1 cellular context compared by ENCODE assay signal in the genomic region with DNA sequence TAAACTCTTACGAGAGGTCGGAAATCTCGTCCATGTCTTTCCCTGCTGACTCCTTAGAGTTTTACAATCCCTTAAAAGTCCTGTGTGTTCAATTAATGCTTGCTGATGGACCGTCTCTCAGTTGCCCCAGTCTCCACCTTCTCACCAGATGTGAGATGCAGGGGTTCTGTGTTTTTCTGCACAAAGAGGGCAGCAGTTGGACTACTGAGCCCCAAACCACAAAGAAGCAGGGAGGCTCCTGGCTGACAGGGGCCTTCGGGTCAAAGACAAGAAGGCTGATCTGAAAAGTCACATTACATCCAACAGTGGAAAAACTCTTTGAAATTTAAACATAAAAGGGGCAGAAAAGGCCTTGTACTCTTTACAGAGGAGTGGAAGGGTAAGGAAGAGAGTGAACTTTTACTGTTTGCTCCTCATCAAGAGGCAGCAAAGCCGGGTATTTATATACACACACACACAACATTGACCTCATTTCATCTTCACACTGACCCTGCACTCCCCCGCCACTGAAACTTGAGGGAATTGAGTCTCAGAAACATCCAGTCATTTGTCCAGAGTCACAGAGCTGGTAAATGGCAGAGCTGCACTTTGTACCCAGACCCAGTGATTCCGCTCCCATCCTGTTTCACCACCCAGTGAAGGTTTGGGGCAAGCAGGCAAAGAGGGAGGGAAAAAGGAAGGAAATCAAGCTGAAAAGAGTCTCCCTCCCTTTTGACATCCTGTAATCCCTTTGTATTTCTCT.
A peak's percentile ranks its signal among the peaks of the same experiment; 100 is the strongest.
TF ChIP-seq lines count a peak whose summit lies in the region.

No MANE protein-coding gene starts in this region.

TF ChIP-seq in HepG2, 621 proteins besides CTCF, POLR2A, EP300 and RAD21 (continued from another document and continues in another):
- TF ChIP-seq, protein P1, sequence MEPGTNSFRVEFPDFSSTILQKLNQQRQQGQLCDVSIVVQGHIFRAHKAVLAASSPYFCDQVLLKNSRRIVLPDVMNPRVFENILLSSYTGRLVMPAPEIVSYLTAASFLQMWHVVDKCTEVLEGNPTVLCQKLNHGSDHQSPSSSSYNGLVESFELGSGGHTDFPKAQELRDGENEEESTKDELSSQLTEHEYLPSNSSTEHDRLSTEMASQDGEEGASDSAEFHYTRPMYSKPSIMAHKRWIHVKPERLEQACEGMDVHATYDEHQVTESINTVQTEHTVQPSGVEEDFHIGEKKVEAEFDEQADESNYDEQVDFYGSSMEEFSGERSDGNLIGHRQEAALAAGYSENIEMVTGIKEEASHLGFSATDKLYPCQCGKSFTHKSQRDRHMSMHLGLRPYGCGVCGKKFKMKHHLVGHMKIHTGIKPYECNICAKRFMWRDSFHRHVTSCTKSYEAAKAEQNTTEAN (CRISPR knock-in tag; conservative IDR thresholded peaks at IDR 0.05) = no peak
- 0 out of 2 replicates have a peak, but pooled peaks have one; percentile 38 for TF ChIP-seq KDM2A (CRISPR knock-in tag; IDR thresholded peaks at IDR 0.05; ENCODE audit: borderline replicate concordance, low read depth)
- TF ChIP-seq SNAI1 (CRISPR knock-in tag; IDR thresholded peaks at IDR 0.05; ENCODE audit: borderline replicate concordance) = no peak
- TF ChIP-seq ZNF674 (CRISPR knock-in tag; IDR thresholded peaks at IDR 0.05; ENCODE audit: low read depth) = no peak
- TF ChIP-seq SMARCE1 (IDR thresholded peaks at IDR 0.05; ENCODE audit: borderline replicate concordance) = no peak
- no peak for TF ChIP-seq U2AF1 (optimal IDR thresholded peaks at IDR 0.05; ENCODE audit: low read depth, low read length)
- TF ChIP-seq ZNF616 (CRISPR knock-in tag; IDR thresholded peaks at IDR 0.05; ENCODE audit: low read depth) = no peak
- TF ChIP-seq, protein P2, sequence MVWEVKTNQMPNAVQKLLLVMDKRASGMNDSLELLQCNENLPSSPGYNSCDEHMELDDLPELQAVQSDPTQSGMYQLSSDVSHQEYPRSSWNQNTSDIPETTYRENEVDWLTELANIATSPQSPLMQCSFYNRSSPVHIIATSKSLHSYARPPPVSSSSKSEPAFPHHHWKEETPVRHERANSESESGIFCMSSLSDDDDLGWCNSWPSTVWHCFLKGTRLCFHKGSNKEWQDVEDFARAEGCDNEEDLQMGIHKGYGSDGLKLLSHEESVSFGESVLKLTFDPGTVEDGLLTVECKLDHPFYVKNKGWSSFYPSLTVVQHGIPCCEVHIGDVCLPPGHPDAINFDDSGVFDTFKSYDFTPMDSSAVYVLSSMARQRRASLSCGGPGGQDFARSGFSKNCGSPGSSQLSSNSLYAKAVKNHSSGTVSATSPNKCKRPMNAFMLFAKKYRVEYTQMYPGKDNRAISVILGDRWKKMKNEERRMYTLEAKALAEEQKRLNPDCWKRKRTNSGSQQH (CRISPR knock-in tag; IDR thresholded peaks at IDR 0.05; ENCODE audit: low read depth) = no peak
- no peak for TF ChIP-seq ZFP37 (CRISPR knock-in tag; IDR thresholded peaks at IDR 0.05; ENCODE audit: borderline replicate concordance)
- no peak for TF ChIP-seq ZZZ3 (CRISPR knock-in tag; IDR thresholded peaks at IDR 0.05; ENCODE audit: borderline replicate concordance)
- TF ChIP-seq SRSF4 (IDR thresholded peaks at IDR 0.05; ENCODE audit: low read depth, low read length, poor library complexity, severe bottlenecking) = no peak
- no peak for TF ChIP-seq ZNF530 (CRISPR knock-in tag; IDR thresholded peaks at IDR 0.05; ENCODE audit: low read depth)
- TF ChIP-seq ZNF329 (CRISPR knock-in tag; IDR thresholded peaks at IDR 0.05; ENCODE audit: low read depth) = no peak
- TF ChIP-seq TARDBP (CRISPR knock-in tag; IDR thresholded peaks at IDR 0.05) = no peak
- TF ChIP-seq, protein P3, sequence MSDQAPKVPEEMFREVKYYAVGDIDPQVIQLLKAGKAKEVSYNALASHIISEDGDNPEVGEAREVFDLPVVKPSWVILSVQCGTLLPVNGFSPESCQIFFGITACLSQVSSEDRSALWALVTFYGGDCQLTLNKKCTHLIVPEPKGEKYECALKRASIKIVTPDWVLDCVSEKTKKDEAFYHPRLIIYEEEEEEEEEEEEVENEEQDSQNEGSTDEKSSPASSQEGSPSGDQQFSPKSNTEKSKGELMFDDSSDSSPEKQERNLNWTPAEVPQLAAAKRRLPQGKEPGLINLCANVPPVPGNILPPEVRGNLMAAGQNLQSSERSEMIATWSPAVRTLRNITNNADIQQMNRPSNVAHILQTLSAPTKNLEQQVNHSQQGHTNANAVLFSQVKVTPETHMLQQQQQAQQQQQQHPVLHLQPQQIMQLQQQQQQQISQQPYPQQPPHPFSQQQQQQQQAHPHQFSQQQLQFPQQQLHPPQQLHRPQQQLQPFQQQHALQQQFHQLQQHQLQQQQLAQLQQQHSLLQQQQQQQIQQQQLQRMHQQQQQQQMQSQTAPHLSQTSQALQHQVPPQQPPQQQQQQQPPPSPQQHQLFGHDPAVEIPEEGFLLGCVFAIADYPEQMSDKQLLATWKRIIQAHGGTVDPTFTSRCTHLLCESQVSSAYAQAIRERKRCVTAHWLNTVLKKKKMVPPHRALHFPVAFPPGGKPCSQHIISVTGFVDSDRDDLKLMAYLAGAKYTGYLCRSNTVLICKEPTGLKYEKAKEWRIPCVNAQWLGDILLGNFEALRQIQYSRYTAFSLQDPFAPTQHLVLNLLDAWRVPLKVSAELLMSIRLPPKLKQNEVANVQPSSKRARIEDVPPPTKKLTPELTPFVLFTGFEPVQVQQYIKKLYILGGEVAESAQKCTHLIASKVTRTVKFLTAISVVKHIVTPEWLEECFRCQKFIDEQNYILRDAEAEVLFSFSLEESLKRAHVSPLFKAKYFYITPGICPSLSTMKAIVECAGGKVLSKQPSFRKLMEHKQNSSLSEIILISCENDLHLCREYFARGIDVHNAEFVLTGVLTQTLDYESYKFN (CRISPR knock-in tag; conservative IDR thresholded peaks at IDR 0.05) = peak; percentile 72
- no peak for TF ChIP-seq KLF9 (CRISPR knock-in tag; IDR thresholded peaks at IDR 0.05; ENCODE audit: low read depth)
- TF ChIP-seq ZNF577 (CRISPR knock-in tag; IDR thresholded peaks at IDR 0.05; ENCODE audit: borderline replicate concordance, low read depth) = no peak
- TF ChIP-seq ZNF766 (CRISPR knock-in tag; IDR thresholded peaks at IDR 0.05; ENCODE audit: borderline replicate concordance) = no peak
- TF ChIP-seq, protein P4, sequence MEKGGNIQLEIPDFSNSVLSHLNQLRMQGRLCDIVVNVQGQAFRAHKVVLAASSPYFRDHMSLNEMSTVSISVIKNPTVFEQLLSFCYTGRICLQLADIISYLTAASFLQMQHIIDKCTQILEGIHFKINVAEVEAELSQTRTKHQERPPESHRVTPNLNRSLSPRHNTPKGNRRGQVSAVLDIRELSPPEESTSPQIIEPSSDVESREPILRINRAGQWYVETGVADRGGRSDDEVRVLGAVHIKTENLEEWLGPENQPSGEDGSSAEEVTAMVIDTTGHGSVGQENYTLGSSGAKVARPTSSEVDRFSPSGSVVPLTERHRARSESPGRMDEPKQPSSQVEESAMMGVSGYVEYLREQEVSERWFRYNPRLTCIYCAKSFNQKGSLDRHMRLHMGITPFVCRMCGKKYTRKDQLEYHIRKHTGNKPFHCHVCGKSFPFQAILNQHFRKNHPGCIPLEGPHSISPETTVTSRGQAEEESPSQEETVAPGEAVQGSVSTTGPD (CRISPR knock-in tag; IDR thresholded peaks at IDR 0.05) = no peak
- TF ChIP-seq ATM (IDR thresholded peaks at IDR 0.05; ENCODE audit: borderline replicate concordance) = no peak
- TF ChIP-seq, protein P5, sequence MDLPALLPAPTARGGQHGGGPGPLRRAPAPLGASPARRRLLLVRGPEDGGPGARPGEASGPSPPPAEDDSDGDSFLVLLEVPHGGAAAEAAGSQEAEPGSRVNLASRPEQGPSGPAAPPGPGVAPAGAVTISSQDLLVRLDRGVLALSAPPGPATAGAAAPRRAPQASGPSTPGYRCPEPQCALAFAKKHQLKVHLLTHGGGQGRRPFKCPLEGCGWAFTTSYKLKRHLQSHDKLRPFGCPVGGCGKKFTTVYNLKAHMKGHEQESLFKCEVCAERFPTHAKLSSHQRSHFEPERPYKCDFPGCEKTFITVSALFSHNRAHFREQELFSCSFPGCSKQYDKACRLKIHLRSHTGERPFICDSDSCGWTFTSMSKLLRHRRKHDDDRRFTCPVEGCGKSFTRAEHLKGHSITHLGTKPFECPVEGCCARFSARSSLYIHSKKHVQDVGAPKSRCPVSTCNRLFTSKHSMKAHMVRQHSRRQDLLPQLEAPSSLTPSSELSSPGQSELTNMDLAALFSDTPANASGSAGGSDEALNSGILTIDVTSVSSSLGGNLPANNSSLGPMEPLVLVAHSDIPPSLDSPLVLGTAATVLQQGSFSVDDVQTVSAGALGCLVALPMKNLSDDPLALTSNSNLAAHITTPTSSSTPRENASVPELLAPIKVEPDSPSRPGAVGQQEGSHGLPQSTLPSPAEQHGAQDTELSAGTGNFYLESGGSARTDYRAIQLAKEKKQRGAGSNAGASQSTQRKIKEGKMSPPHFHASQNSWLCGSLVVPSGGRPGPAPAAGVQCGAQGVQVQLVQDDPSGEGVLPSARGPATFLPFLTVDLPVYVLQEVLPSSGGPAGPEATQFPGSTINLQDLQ (CRISPR knock-in tag; IDR thresholded peaks at IDR 0.05) = no peak
- no peak for TF ChIP-seq MEIS2 (CRISPR knock-in tag; IDR thresholded peaks at IDR 0.05)
- TF ChIP-seq GATA4 (IDR thresholded peaks at IDR 0.05; ENCODE audit: borderline replicate concordance, low read depth) = no peak
- peak; percentile 18 for TF ChIP-seq TEAD3 (CRISPR knock-in tag; optimal IDR thresholded peaks at IDR 0.05; ENCODE audit: borderline replicate concordance)
- TF ChIP-seq, protein P6, sequence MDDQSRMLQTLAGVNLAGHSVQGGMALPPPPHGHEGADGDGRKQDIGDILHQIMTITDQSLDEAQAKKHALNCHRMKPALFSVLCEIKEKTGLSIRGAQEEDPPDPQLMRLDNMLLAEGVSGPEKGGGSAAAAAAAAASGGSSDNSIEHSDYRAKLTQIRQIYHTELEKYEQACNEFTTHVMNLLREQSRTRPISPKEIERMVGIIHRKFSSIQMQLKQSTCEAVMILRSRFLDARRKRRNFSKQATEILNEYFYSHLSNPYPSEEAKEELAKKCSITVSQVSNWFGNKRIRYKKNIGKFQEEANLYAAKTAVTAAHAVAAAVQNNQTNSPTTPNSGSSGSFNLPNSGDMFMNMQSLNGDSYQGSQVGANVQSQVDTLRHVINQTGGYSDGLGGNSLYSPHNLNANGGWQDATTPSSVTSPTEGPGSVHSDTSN (CRISPR knock-in tag; IDR thresholded peaks at IDR 0.05; ENCODE audit: borderline replicate concordance) = no peak
- TF ChIP-seq CCAR2 (optimal IDR thresholded peaks at IDR 0.05; ENCODE audit: low read depth, low read length) = no peak
- TF ChIP-seq SMAD9 (CRISPR knock-in tag; IDR thresholded peaks at IDR 0.05) = no peak
- TF ChIP-seq, protein P7, sequence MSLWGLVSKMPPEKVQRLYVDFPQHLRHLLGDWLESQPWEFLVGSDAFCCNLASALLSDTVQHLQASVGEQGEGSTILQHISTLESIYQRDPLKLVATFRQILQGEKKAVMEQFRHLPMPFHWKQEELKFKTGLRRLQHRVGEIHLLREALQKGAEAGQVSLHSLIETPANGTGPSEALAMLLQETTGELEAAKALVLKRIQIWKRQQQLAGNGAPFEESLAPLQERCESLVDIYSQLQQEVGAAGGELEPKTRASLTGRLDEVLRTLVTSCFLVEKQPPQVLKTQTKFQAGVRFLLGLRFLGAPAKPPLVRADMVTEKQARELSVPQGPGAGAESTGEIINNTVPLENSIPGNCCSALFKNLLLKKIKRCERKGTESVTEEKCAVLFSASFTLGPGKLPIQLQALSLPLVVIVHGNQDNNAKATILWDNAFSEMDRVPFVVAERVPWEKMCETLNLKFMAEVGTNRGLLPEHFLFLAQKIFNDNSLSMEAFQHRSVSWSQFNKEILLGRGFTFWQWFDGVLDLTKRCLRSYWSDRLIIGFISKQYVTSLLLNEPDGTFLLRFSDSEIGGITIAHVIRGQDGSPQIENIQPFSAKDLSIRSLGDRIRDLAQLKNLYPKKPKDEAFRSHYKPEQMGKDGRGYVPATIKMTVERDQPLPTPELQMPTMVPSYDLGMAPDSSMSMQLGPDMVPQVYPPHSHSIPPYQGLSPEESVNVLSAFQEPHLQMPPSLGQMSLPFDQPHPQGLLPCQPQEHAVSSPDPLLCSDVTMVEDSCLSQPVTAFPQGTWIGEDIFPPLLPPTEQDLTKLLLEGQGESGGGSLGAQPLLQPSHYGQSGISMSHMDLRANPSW (CRISPR knock-in tag; IDR thresholded peaks at IDR 0.05; ENCODE audit: borderline replicate concordance) = no peak
- TF ChIP-seq EZH2 (conservative IDR thresholded peaks at IDR 0.05; ENCODE audit: low read depth, low read length) = no peak
- TF ChIP-seq CREM (IDR thresholded peaks at IDR 0.05) = 0 out of 2 replicates have a peak, but pooled peaks have one; percentile 31
- TF ChIP-seq CREM (CRISPR knock-in tag; IDR thresholded peaks at IDR 0.05) = no peak
- TF ChIP-seq ZNF274 (CRISPR knock-in tag; IDR thresholded peaks at IDR 0.05) = no peak
- TF ChIP-seq NFIB (CRISPR knock-in tag; IDR thresholded peaks at IDR 0.05; ENCODE audit: borderline replicate concordance) = no peak
- TF ChIP-seq, protein P8, sequence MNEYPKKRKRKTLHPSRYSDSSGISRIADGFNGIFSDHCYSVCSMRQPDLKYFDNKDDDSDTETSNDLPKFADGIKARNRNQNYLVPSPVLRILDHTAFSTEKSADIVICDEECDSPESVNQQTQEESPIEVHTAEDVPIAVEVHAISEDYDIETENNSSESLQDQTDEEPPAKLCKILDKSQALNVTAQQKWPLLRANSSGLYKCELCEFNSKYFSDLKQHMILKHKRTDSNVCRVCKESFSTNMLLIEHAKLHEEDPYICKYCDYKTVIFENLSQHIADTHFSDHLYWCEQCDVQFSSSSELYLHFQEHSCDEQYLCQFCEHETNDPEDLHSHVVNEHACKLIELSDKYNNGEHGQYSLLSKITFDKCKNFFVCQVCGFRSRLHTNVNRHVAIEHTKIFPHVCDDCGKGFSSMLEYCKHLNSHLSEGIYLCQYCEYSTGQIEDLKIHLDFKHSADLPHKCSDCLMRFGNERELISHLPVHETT (CRISPR knock-in tag; conservative IDR thresholded peaks at IDR 0.05) = no peak
